Comparison of ENCODE assay signal across 13 cellular contexts in genomic region chr17:28891201-28891600, GRCh38. TPM values are rescaled to one million over a fixed set of nuclear protein-coding genes. Genes with fewer than 3 reads are reported as not detected.
DNase-seq lines count a peak whose midpoint lies in the region; ATAC-seq and TF ChIP-seq lines count a peak whose summit lies in the region.
"Had no signal": no experiment of that assay in that cellular context is flagged by ENCODE, and none has a peak within 500 bp of the region (broad histone marks: within the 10 kb centered on the region; RNA-seq: fewer than 3 reads in every experiment).

No MANE protein-coding gene starts in this region.

- POLR2A ChIA-PET in Caco-2 (lab: Charles Lee), result no interaction called here
- POLR2A ChIA-PET in activated CD4-positive, alpha-beta memory T cell treated with anti-CD3 and anti-CD28 coated beads for 36 hours (lab: Charles Lee), result no interaction called here

- H3K9me3 Mint-ChIP-seq in Caco-2 (ENCODE audit: unreplicated experiment) (no peaks in the 10 kb centered on the region), naive B cell (no peaks in the 10 kb centered on the region)
- no peaks in the 10 kb centered on the region for H3K9me3 Mint-ChIP-seq in activated CD4-positive, alpha-beta memory T cell treated with anti-CD3 and anti-CD28 coated beads for 36 hours

- H3K4me1 Mint-ChIP-seq in Caco-2 (ENCODE audit: low read depth, unreplicated experiment) (peaks cover 10% of the 10 kb centered on the region), naive B cell (peaks cover 64 to 84% (median 71%) of the 10 kb centered on the region in 3 donors)
- H3K4me1 Mint-ChIP-seq in activated CD4-positive, alpha-beta memory T cell treated with anti-CD3 and anti-CD28 coated beads for 36 hours (ENCODE audit: low read depth), result peaks cover 54% of the 10 kb centered on the region

- intact Hi-C loops in Caco-2 (cut with micrococcal nuclease; ENCODE audit: unreplicated experiment), result no loop called here
- intact Hi-C loops in activated CD4-positive, alpha-beta memory T cell treated with anti-CD3 and anti-CD28 coated beads for 36 hours (cut with micrococcal nuclease), result no loop called here

- no peak overlapping the region for H3K4me3 Mint-ChIP-seq in Caco-2 (ENCODE audit: unreplicated experiment)
- no peak overlapping the region for H3K4me3 Mint-ChIP-seq in activated CD4-positive, alpha-beta memory T cell treated with anti-CD3 and anti-CD28 coated beads for 36 hours
- peak overlapping the region; percentile 16 to 92 (median 74) for H3K4me3 Mint-ChIP-seq in naive B cell

- H3K27ac Mint-ChIP-seq in Caco-2 (ENCODE audit: unreplicated experiment) (peak overlapping the region; percentile 8), naive B cell (peak overlapping the region; percentile 85 to 99 (median 99))
- H3K27ac Mint-ChIP-seq in activated CD4-positive, alpha-beta memory T cell treated with anti-CD3 and anti-CD28 coated beads for 36 hours, result peak overlapping the region; percentile 82

- DNase-seq in Caco-2 (no peak), naive B cell (no peak), cortex of kidney (lab: John Stamatoyannopoulos, UW) (no peak)
- DNase-seq in activated CD4-positive, alpha-beta memory T cell treated with anti-CD3 and anti-CD28 coated beads for 36 hours, result no peak
- DNase-seq: activated CD8-positive, alpha-beta memory T cell treated with anti-CD3 and anti-CD28 coated beads, Interleukin-2, amount 50 U/mL, for 48 hours; brain microvascular endothelial cell; head of caudate nucleus; Kasumi-1; NCI-H187 treated with DMSO at 0.1 percent for 48 hours; NCI-H69 had no signal

- CTCF ChIA-PET in Caco-2 (lab: Charles Lee), result no interaction called here
- CTCF ChIA-PET in activated CD4-positive, alpha-beta memory T cell treated with anti-CD3 and anti-CD28 coated beads for 36 hours (lab: Charles Lee), result interaction anchor here (0.6 to 2.6 kb wide), 4 partner anchors 12 to 348 kb away, joined by 3 to 17 read pairs (median 3); partner anchors contain the start of gene DHRS13

- ATAC-seq in naive B cell (ENCODE audit: low read depth in 2 of 2) (no peak), HG03432 (IDR thresholded peaks at IDR 0.05; ENCODE audit: unreplicated experiment) (no peak), GM21737 (IDR thresholded peaks at IDR 0.05; ENCODE audit: unreplicated experiment) (no peak)

- peaks cover 41% of the 10 kb centered on the region for H3K36me3 Mint-ChIP-seq in Caco-2 (ENCODE audit: insufficient read depth, unreplicated experiment)
- peaks cover 7% of the 10 kb centered on the region for H3K36me3 Mint-ChIP-seq in activated CD4-positive, alpha-beta memory T cell treated with anti-CD3 and anti-CD28 coated beads for 36 hours
- no peaks in the 10 kb centered on the region for H3K36me3 Mint-ChIP-seq in naive B cell

- no peak overlapping the region for H3K4me3 ChIP-seq in Caco-2 (ENCODE audit: low read depth, low read length)
- H3K4me3 ChIP-seq: thoracic aorta had no signal

- no peaks in the 10 kb centered on the region for H3K27me3 Mint-ChIP-seq in Caco-2 (ENCODE audit: insufficient read depth, unreplicated experiment)
- no peaks in the 10 kb centered on the region for H3K27me3 Mint-ChIP-seq in activated CD4-positive, alpha-beta memory T cell treated with anti-CD3 and anti-CD28 coated beads for 36 hours
- H3K27me3 Mint-ChIP-seq in naive B cell, result no peaks in the 10 kb centered on the region

- no peaks in the 10 kb centered on the region for H3K9me3 ChIP-seq in Caco-2
- H3K9me3 ChIP-seq: thoracic aorta had no signal

- peaks cover 1% of the 10 kb centered on the region; the same call in 1 of the 2 replicates for H3K36me3 ChIP-seq in Caco-2 (ENCODE audit: control insufficient read depth, insufficient read depth, low read length)
- H3K36me3 ChIP-seq: brain microvascular endothelial cell, thoracic aorta had no signal

- peaks cover 6% of the 10 kb centered on the region for H3K4me1 ChIP-seq in Caco-2

- BruUV-seq in Caco-2 (replicated peaks; lab: Mats Ljungman, UMichigan), result no TSS peak

- H3K27me3 ChIP-seq in Caco-2 (replicated peaks; ENCODE audit: control insufficient read depth, insufficient read depth, low read length), result no peaks in the 10 kb centered on the region
- H3K27me3 ChIP-seq: brain microvascular endothelial cell had no signal

- TF ChIP-seq CTCF in Caco-2 (IDR thresholded peaks at IDR 0.05; ENCODE audit: insufficient read depth in 1 of 2, low read depth in 1 of 2, low read length in 1 of 2, severe bottlenecking in 1 of 2, unreplicated experiment in 1 of 2), result no peak

RNA-seq across cellular contexts. Expression of gene FLOT2, which starts 6.3 kb away (rescaled TPM):
- 182 and 189 TPM in 2 replicates for total RNA-seq in Caco-2 (2022)
- 100 to 1,000 TPM; 110 to 118 TPM for total RNA-seq in activated CD4-positive, alpha-beta memory T cell treated with anti-CD3 and anti-CD28 coated beads for 36 hours
- polyA plus RNA-seq in naive B cell (ENCODE audit: low read depth in 6 of 6), result 100 to 1,000 TPM; 431 to 655 (median 460) TPM

RNA-seq across cellular contexts. Expression of gene DHRS13, which starts 11.7 kb away (rescaled TPM):
- total RNA-seq in Caco-2 (2022), result 32.8 and 38.0 TPM in 2 replicates
- total RNA-seq in activated CD4-positive, alpha-beta memory T cell treated with anti-CD3 and anti-CD28 coated beads for 36 hours, result 10 to 100 TPM; 18.0 to 20.6 TPM
- 10 to 100 TPM in 5 of 6 donors, 1 to 10 TPM in 1; 9.4 to 17.3 (median 11.5) TPM for polyA plus RNA-seq in naive B cell (ENCODE audit: low read depth in 6 of 6)

RNA-seq across cellular contexts. Expression of gene ERAL1, which starts 36.4 kb away (rescaled TPM):
- total RNA-seq in Caco-2 (2022), result 77.4 and 85.1 TPM in 2 replicates
- 10 to 100 TPM; 43.0 to 48.5 TPM for total RNA-seq in activated CD4-positive, alpha-beta memory T cell treated with anti-CD3 and anti-CD28 coated beads for 36 hours
- 10 to 100 TPM; 37.0 to 50.3 (median 46.2) TPM for polyA plus RNA-seq in naive B cell (ENCODE audit: low read depth in 6 of 6)

RNA-seq across cellular contexts. Expression of gene FAM222B, which starts 48.6 kb away (rescaled TPM):
- 37.6 and 39.5 TPM in 2 replicates for total RNA-seq in Caco-2 (2022)
- 10 to 100 TPM; 18.6 to 21.5 TPM for total RNA-seq in activated CD4-positive, alpha-beta memory T cell treated with anti-CD3 and anti-CD28 coated beads for 36 hours
- 10 to 100 TPM in 2 of 6 donors, 1 to 10 TPM in 4; 6.6 to 19.4 (median 8.2) TPM for polyA plus RNA-seq in naive B cell (ENCODE audit: low read depth in 6 of 6)

Comparison
In these comparisons a context has a peak if more than half of its experiments do, and no peak if none do; other contexts are left out.
1. H3K27ac Mint-ChIP-seq: peak in every context shown above with its lines; median percentile 99 in naive B cell; 82 in activated CD4-positive, alpha-beta memory T cell treated with anti-CD3 and anti-CD28 coated beads for 36 hours; 8 in Caco-2.
2. H3K4me3 Mint-ChIP-seq: peak in naive B cell (8 of 8); none in Caco-2 (single experiment) and activated CD4-positive, alpha-beta memory T cell treated with anti-CD3 and anti-CD28 coated beads for 36 hours (single experiment).